ENCODE assay signal across 17 cellular contexts in genomic region chr19:15321739-15322138, GRCh38. TPM values are rescaled to one million over a fixed set of nuclear protein-coding genes. Genes with fewer than 3 reads are reported as not detected.
DNase-seq lines count a peak whose midpoint lies in the region; ATAC-seq, FAIRE-seq and TF ChIP-seq lines count a peak whose summit lies in the region.
"Had no signal": no experiment of that assay in that cellular context is flagged by ENCODE, and none has a peak within 500 bp of the region (broad histone marks: within the 10 kb centered on the region; RNA-seq: fewer than 3 reads in every experiment).

No MANE protein-coding gene starts in this region.

- H3K9ac ChIP-seq in GM23248, result no peak overlapping the region
- H3K9ac ChIP-seq: KMS-11 had no signal

- in situ Hi-C loops in GM23248 (cut with MboI), result no loop called here

- H3K79me2 ChIP-seq in GM23248 (ENCODE audit: insufficient read depth), result peaks cover 100% of the 10 kb centered on the region

- POLR2A ChIA-PET in AG04450 (lab: Yijun Ruan, JAX), result no interaction called here

- no peak overlapping the region for H2AFZ ChIP-seq in GM23248

- CTCF ChIA-PET in AG04450 (lab: Charles Lee), result interaction anchor here (0.6 to 1.2 kb wide), 2 partner anchors 18 to 97 kb away, joined by 3 to 4 read pairs; partner anchors contain the start of gene AKAP8L

- FAIRE-seq in HTR-8/SVneo (lab: Jason Lieb, UNC), result no peak
- FAIRE-seq in D721Med (lab: Jason Lieb, UNC), result no peak

- no peak overlapping the region for H3K4me3 ChIP-seq in AG04450 (ENCODE audit: low read depth, low read length)
- H3K4me3 ChIP-seq in GM23248, result no peak overlapping the region
- no peak overlapping the region for H3K4me3 ChIP-seq in adrenal gland
- H3K4me3 ChIP-seq: mucosa of descending colon, SJSA1 had no signal

- DNase-seq in AG04450 (ENCODE audit: low read depth, low spot score), result no peak
- no peak for DNase-seq in GM23248
- no peak for DNase-seq in adrenal gland
- DNase-seq in naive B cell, result no peak
- DNase-seq in HTR-8/SVneo (ENCODE audit: insufficient read length, low spot score), result no peak
- DNase-seq in left lobe of liver (ENCODE audit: low spot score), result no peak
- no peak for DNase-seq in D721Med (ENCODE audit: insufficient read length, low spot score)
- DNase-seq in HUDEP-2 (lab: John Stamatoyannopoulos, UW; ENCODE audit: unreplicated experiment in 76 of 76), result no peak
- DNase-seq: activated CD4-positive, CD25-positive, alpha-beta regulatory T cell; activated effector memory CD4-positive, alpha-beta T cell treated with anti-CD3 and anti-CD28 coated beads, Interleukin-2, amount 50 U/mL, for 16 hours; C1 segment of cervical spinal cord; GDM1; mucosa of descending colon; NCI-H1930; stimulated activated CD4-positive, alpha-beta T cell treated with anti-CD3 and anti-CD28 coated beads, Interleukin-4, amount 100 ng/mL, for 24 hours had no signal

- peaks cover 56% of the 10 kb centered on the region for H4K20me1 ChIP-seq in GM23248 (ENCODE audit: insufficient read depth)

- peak overlapping the region; percentile 82 to 95 (median 90) for H3K27ac Mint-ChIP-seq in naive B cell

- no peaks in the 10 kb centered on the region for H3K36me3 ChIP-seq in GM23248 (ENCODE audit: low read depth)
- H3K36me3 ChIP-seq in adrenal gland (replicated peaks in 1 of 2), result no peaks in the 10 kb centered on the region

- H3F3A ChIP-seq in GM23248 (ENCODE audit: insufficient read depth), result peaks cover 89% of the 10 kb centered on the region

- peaks cover 92% of the 10 kb centered on the region for H3K4me1 ChIP-seq in GM23248 (ENCODE audit: insufficient read depth)
- H3K4me1 ChIP-seq in adrenal gland (replicated peaks in 1 of 2), result peaks cover 78 to 96% of the 10 kb centered on the region in 2 donors

- TF ChIP-seq CTCF in AG04450 (IDR thresholded peaks at IDR 0.05; ENCODE audit: low read depth, low read length), result no peak
- no peak for TF ChIP-seq CTCF in adrenal gland (IDR thresholded peaks at IDR 0.05)
- TF ChIP-seq CTCF in D721Med (IDR thresholded peaks at IDR 0.05; ENCODE audit: insufficient read depth, missing control alignments), result no peak

- H3K4me3 Mint-ChIP-seq in naive B cell, result peak overlapping the region in 7 of 8 donors; percentile 37 to 85 (median 57)

- ATAC-seq in naive B cell (ENCODE audit: low read depth in 2 of 2) (no peak), left lobe of liver (no peak)
- ATAC-seq: mucosa of descending colon had no signal

- peaks cover 0 to 4% of the 10 kb centered on the region in 2 donors for H3K36me3 Mint-ChIP-seq in naive B cell

- H3K27ac ChIP-seq in AG04450 (ENCODE audit: low read depth, low read length) (peak overlapping the region; percentile 0), GM23248 (peak overlapping the region; percentile 78), adrenal gland (peak overlapping the region in 3 of 5 donors; percentile 13 to 82 (median 49))
- H3K27ac ChIP-seq: KMS-11, SJSA1 had no signal

- H3K27me3 ChIP-seq in AG04450 (ENCODE audit: control insufficient read depth, insufficient read depth, low read length) (no peaks in the 10 kb centered on the region), GM23248 (replicated peaks; ENCODE audit: insufficient read depth) (no peaks in the 10 kb centered on the region), adrenal gland (no peaks in the 10 kb centered on the region)
- H3K27me3 ChIP-seq: SJSA1 had no signal

- peaks cover 75 to 99% (median 86%) of the 10 kb centered on the region in 3 donors for H3K4me1 Mint-ChIP-seq in naive B cell

- intact Hi-C loops in adrenal gland (cut with DNase I), result loop anchor here in 1 of 2 donors (5.0 kb wide), 1 partner anchor 44 kb away; no protein-coding TSS in a partner anchor

- 12 to 30% methylated on average over 2 of the region's 2 CpGs for WGBS in GM23248 (ENCODE audit: low coverage in 1 of 2, low lambda C conversion rate in 2 of 2, missing lambda C conversion rate in 2 of 2), 2 experiments
- WGBS in adrenal gland, 4 donors, result 47 to 60% (median 53%) methylated on average over 2 of the region's 2 CpGs

- no peaks in the 10 kb centered on the region for H3K27me3 Mint-ChIP-seq in naive B cell

- no peaks in the 10 kb centered on the region for H3K9me3 ChIP-seq in AG04450 (ENCODE audit: control insufficient read depth, insufficient read depth, low read length)
- H3K9me3 ChIP-seq in GM23248 (ENCODE audit: low read depth), result no peaks in the 10 kb centered on the region
- no peaks in the 10 kb centered on the region for H3K9me3 ChIP-seq in adrenal gland (replicated peaks in 1 of 3)
- H3K9me3 ChIP-seq: mucosa of descending colon, SJSA1 had no signal

- no peak overlapping the region for H3K4me2 ChIP-seq in GM23248 (ENCODE audit: unreplicated experiment)
- H3K4me2 ChIP-seq: KMS-11 had no signal

- TF ChIP-seq POLR2A in adrenal gland (IDR thresholded peaks at IDR 0.05), result no peak

- no peaks in the 10 kb centered on the region for H3K9me3 Mint-ChIP-seq in naive B cell

- no peaks in the 10 kb centered on the region for H3K9me2 ChIP-seq in GM23248 (ENCODE audit: insufficient read depth)

RNA-seq across cellular contexts. Expression of gene BRD4, which starts 10.6 kb away (rescaled TPM):
- polyA plus RNA-seq in AG04450 (2011; rRNA removed) (7.8 and 11.5 TPM in 2 replicates), GM23248 (2016; fragmentation: Nextera tagmentation; extraction: Ambion mirVana) (17.5 and 18.6 TPM in 2 replicates), adrenal gland (10 to 100 TPM; 24.5 to 58.6 (median 26.7) TPM), naive B cell (ENCODE audit: low read depth in 6 of 6) (10 to 100 TPM; 13.5 to 51.9 (median 18.4) TPM)
- polyA minus RNA-seq in AG04450 (2011; rRNA and poly(A)+ RNA removed), result 29.6 and 47.3 TPM in 2 replicates
- 9.0 and 20.2 TPM in 2 replicates for total RNA-seq in GM23248 (2014; rRNA removed; shearing (Covaris generic))
- total RNA-seq in adrenal gland (100 to 1,000 TPM in 2 of 8 donors, 10 to 100 TPM in 6; 28.0 to 109 (median 55.2) TPM), left lobe of liver (46.1 TPM)

RNA-seq across cellular contexts. Expression of gene AKAP8, which starts 57.8 kb away (rescaled TPM):
- polyA plus RNA-seq in AG04450 (2011; rRNA removed), result 11.7 and 12.4 TPM in 2 replicates
- polyA minus RNA-seq in AG04450 (2011; rRNA and poly(A)+ RNA removed), result 7.6 and 9.5 TPM in 2 replicates
- total RNA-seq in GM23248 (2014; rRNA removed; shearing (Covaris generic)), result 13.4 and 19.7 TPM in 2 replicates
- polyA plus RNA-seq in GM23248 (2016; fragmentation: Nextera tagmentation; extraction: Ambion mirVana), result 14.6 and 14.8 TPM in 2 replicates
- 10 to 100 TPM; 13.0 to 45.8 (median 32.2) TPM for total RNA-seq in adrenal gland
- polyA plus RNA-seq in adrenal gland, result 10 to 100 TPM; 13.4 to 41.7 (median 27.0) TPM
- 10 to 100 TPM; 14.7 to 27.7 (median 17.9) TPM for polyA plus RNA-seq in naive B cell (ENCODE audit: low read depth in 6 of 6)
- total RNA-seq in left lobe of liver, result 24.7 TPM

Comparison
In these comparisons a context has a peak if more than half of its experiments do, and no peak if none do; other contexts are left out.
1. H3K27ac ChIP-seq: peak in every context shown above with its lines; median percentile 78 in GM23248; 49 in adrenal gland; 0 in AG04450.